Comparison of ENCODE assay signal across 12 cellular contexts in the genomic region with DNA sequence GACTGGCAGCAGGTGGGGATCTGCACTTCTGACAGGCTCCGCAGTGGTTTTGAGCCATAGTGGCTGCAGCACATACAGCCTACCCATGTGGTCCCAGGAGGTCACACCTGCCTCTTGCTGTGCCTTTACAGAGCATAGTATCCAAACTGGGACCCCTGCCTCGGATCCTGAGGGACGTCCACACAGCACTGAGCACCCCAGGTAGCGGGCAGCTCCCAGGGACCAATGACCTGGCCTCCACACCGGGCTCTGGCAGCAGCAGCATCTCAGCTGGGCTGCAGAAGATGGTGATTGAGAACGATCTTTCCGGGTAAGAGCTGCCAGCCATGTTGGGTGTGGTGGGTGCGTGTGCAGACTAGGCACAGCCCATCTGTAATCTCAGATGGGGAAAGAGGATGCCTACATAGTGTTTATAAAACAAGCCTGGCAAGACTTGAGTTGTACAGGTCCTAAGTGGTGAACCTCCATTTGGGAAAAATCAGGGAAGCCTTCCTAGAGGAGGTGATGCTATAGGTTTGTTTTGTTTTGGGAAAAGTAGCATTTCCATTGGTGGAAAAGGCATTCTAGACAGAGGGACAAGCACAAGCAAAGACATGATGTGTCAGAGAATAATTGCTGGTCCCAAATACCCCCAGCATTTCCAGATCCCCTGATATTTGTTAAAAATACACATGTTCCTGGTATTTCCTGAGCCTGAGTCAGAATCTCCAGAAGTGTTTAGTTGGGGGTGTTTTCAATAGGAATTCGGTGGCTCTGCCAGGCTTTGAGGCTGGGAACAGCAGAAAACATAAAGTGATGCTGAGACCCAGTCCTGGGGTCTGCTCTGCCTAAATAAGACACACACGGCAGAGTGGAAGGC.
A peak's percentile ranks its signal among the peaks of the same experiment; 100 is the strongest.
DNase-seq lines count a peak whose midpoint lies in the region; ATAC-seq and TF ChIP-seq lines count a peak whose summit lies in the region.
"Had no signal": no experiment of that assay in that cellular context is flagged by ENCODE, and none has a peak within 500 bp of the region (broad histone marks: within the 10 kb centered on the region; RNA-seq: fewer than 3 reads in every experiment).

No MANE protein-coding gene starts in this region.

- no peaks in the 10 kb centered on the region for H3K9me3 Mint-ChIP-seq in WTC11
- H3K9me3 Mint-ChIP-seq: activated naive CD8-positive, alpha-beta T cell treated with anti-CD3 and anti-CD28 coated beads, Interleukin-2, amount 50 U/mL, for 24 hours had no signal

- TF ChIP-seq CTCF in epithelial cell of esophagus (IDR thresholded peaks at IDR 0.05; ENCODE audit: insufficient read depth, low read depth, low read length, missing control alignments), result no peak
- no peak for TF ChIP-seq CTCF in upper lobe of right lung (IDR thresholded peaks at IDR 0.05)
- no peak for TF ChIP-seq CTCF in WTC11 (IDR thresholded peaks at IDR 0.05)

- H3K4me3 ChIP-seq in ACC112 (ENCODE audit: low read depth, low read length) (no peak overlapping the region), epithelial cell of esophagus (ENCODE audit: low read length) (no peak overlapping the region), upper lobe of right lung (no peak overlapping the region)
- H3K4me3 ChIP-seq: BLaER1 treated with 17β-estradiol and CSF1 and Interleukin-3, amounts not matched to agents 10 nM and 100 nM; transverse colon had no signal

- no peak overlapping the region for H3K4me3 Mint-ChIP-seq in WTC11
- H3K4me3 Mint-ChIP-seq: activated naive CD8-positive, alpha-beta T cell treated with anti-CD3 and anti-CD28 coated beads, Interleukin-2, amount 50 U/mL, for 24 hours had no signal

- H3K79me2 ChIP-seq in ACC112 (ENCODE audit: control insufficient read depth, insufficient read depth, low read length, unreplicated experiment), result no peaks in the 10 kb centered on the region

- peak overlapping the region; percentile 52 for H3K27ac ChIP-seq in ACC112 (ENCODE audit: low read depth, low read length)
- no peak overlapping the region for H3K27ac ChIP-seq in upper lobe of right lung
- H3K27ac ChIP-seq: BLaER1 treated with 17β-estradiol and CSF1 and Interleukin-3, amounts not matched to agents 10 nM and 100 nM had no signal

- peaks cover 31% of the 10 kb centered on the region for H3K36me3 Mint-ChIP-seq in WTC11

- H3K4me1 ChIP-seq in ACC112 (ENCODE audit: control insufficient read depth, insufficient read depth, low read length, unreplicated experiment) (peaks cover 17% of the 10 kb centered on the region), upper lobe of right lung (peaks cover under 1% of the 10 kb centered on the region)
- H3K4me1 ChIP-seq: transverse colon had no signal

- H2AFZ ChIP-seq in ACC112 (ENCODE audit: low read length, unreplicated experiment), result no peak overlapping the region

- POLR2A ChIA-PET in WTC11 (lab: Charles Lee), result no interaction called here

- CTCF ChIA-PET in WTC11 (lab: Charles Lee), result no interaction called here

- H3K36me3 ChIP-seq in ACC112 (ENCODE audit: insufficient read depth, low read length), result no peaks in the 10 kb centered on the region; the same call in 1 of the 2 replicates
- peaks cover 85% of the 10 kb centered on the region for H3K36me3 ChIP-seq in upper lobe of right lung

- intact Hi-C loops in upper lobe of right lung (cut with DNase I), result no loop called here

- no peak overlapping the region for H3K27ac Mint-ChIP-seq in WTC11
- H3K27ac Mint-ChIP-seq: activated naive CD8-positive, alpha-beta T cell treated with anti-CD3 and anti-CD28 coated beads, Interleukin-2, amount 50 U/mL, for 24 hours had no signal

- no peaks in the 10 kb centered on the region for H3K4me1 Mint-ChIP-seq in WTC11
- H3K4me1 Mint-ChIP-seq: activated naive CD8-positive, alpha-beta T cell treated with anti-CD3 and anti-CD28 coated beads, Interleukin-2, amount 50 U/mL, for 24 hours had no signal

- ATAC-seq in upper lobe of right lung, result no peak
- ATAC-seq in WTC11, result no peak
- ATAC-seq in left lobe of liver, result no peak
- ATAC-seq: activated naive CD8-positive, alpha-beta T cell treated with anti-CD3 and anti-CD28 coated beads, Interleukin-2, amount 50 U/mL, for 24 hours had no signal

- peak; percentile 31 for DNase-seq in HS-5 (ENCODE audit: low read depth)
- DNase-seq in epithelial cell of esophagus (ENCODE audit: low read depth), result peak; percentile 27
- peak; percentile 32 for DNase-seq in non-pigmented ciliary epithelial cell (ENCODE audit: low read depth)
- DNase-seq in cortex of kidney (lab: John Stamatoyannopoulos, UW), result no peak
- no peak for DNase-seq in upper lobe of right lung
- no peak for DNase-seq in WTC11 (ENCODE audit: low spot score)
- DNase-seq in left lobe of liver (ENCODE audit: low spot score), result no peak
- DNase-seq: activated naive CD8-positive, alpha-beta T cell treated with anti-CD3 and anti-CD28 coated beads, Interleukin-2, amount 50 U/mL, for 24 hours; small intestine; transverse colon had no signal

- no peaks in the 10 kb centered on the region for H3K27me3 ChIP-seq in ACC112 (ENCODE audit: insufficient read depth, low read length)
- H3K27me3 ChIP-seq in upper lobe of right lung, result no peaks in the 10 kb centered on the region
- H3K27me3 ChIP-seq: BLaER1 treated with 17β-estradiol and CSF1 and Interleukin-3, amounts not matched to agents 10 nM and 100 nM; transverse colon had no signal

- no peaks in the 10 kb centered on the region for H3K9me3 ChIP-seq in upper lobe of right lung
- H3K9me3 ChIP-seq: BLaER1 treated with 17β-estradiol and CSF1 and Interleukin-3, amounts not matched to agents 10 nM and 100 nM; transverse colon had no signal

- H3K27me3 Mint-ChIP-seq in WTC11 (ENCODE audit: low read depth), result no peaks in the 10 kb centered on the region
- H3K27me3 Mint-ChIP-seq: activated naive CD8-positive, alpha-beta T cell treated with anti-CD3 and anti-CD28 coated beads, Interleukin-2, amount 50 U/mL, for 24 hours had no signal

TF ChIP-seq in WTC11, 78 proteins besides CTCF, POLR2A, EP300 and RAD21 (continues in another document):
- no peak for TF ChIP-seq RELA (CRISPR knock-in tag; IDR thresholded peaks at IDR 0.05; ENCODE audit: borderline replicate concordance)
- no peak for TF ChIP-seq ZNF396 (CRISPR knock-in tag; IDR thresholded peaks at IDR 0.05; ENCODE audit: borderline replicate concordance)
- TF ChIP-seq NFATC4 (CRISPR knock-in tag; IDR thresholded peaks at IDR 0.05), result no peak
- TF ChIP-seq PREB (CRISPR knock-in tag; IDR thresholded peaks at IDR 0.05; ENCODE audit: borderline replicate concordance), result no peak
- no peak for TF ChIP-seq TCF7 (CRISPR knock-in tag; IDR thresholded peaks at IDR 0.05; ENCODE audit: low read depth)
- no peak for TF ChIP-seq ZNF219 (CRISPR knock-in tag; IDR thresholded peaks at IDR 0.05; ENCODE audit: borderline replicate concordance)
- no peak for TF ChIP-seq MXD4 (CRISPR knock-in tag; IDR thresholded peaks at IDR 0.05; ENCODE audit: borderline replicate concordance)
- no peak for TF ChIP-seq ZBTB43 (CRISPR knock-in tag; IDR thresholded peaks at IDR 0.05)
- TF ChIP-seq, protein P1, sequence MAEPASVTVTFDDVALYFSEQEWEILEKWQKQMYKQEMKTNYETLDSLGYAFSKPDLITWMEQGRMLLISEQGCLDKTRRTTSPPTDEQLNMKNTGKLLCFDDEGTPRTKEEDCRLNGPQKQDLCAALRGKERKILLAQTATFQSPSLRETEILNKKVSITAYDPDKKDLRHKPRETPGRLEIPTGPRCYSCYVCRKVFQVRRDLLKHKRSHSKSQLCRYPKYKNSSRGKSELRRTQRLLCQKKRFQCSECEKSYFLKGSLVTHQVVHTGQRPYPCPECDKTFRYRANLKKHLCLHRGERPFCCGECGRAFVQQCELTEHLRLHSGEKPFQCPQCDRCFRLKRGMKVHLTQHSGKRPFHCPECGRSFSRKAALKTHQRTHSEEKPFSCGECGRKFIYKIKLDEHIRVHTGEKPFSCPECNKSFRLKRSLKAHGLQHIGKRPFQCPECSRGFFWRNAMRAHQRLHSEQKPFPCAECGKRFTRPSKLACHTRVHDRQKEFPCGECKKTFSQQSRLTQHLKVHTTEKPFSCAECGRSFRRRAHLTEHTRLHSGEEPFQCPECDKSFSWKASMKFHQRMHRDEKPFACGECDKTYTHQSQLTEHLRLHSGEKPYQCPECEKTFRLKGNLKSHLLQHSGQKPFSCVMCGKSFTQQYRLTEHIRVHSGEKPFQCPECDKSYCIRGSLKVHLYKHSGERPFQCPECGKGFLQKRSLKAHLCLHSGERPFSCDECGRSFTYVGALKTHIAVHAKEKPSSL (CRISPR knock-in tag; conservative IDR thresholded peaks at IDR 0.05), result no peak
- TF ChIP-seq ZNF317 (CRISPR knock-in tag; IDR thresholded peaks at IDR 0.05; ENCODE audit: borderline replicate concordance, low read depth), result no peak
- no peak for TF ChIP-seq ERG (CRISPR knock-in tag; IDR thresholded peaks at IDR 0.05)
- TF ChIP-seq FOXJ3 (CRISPR knock-in tag; IDR thresholded peaks at IDR 0.05; ENCODE audit: borderline replicate concordance), result no peak

Comparison
In these comparisons a context has a peak if more than half of its experiments do, and no peak if none do; other contexts are left out.
1. DNase-seq: peak in HS-5 (single experiment), epithelial cell of esophagus (single experiment) and non-pigmented ciliary epithelial cell (single experiment); none in cortex of kidney (single experiment), upper lobe of right lung (single experiment), WTC11 (single experiment) and left lobe of liver (single experiment).